ENCODE assay signal across 1 cellular context in genomic region chr11:77093987-77094840, GRCh38.
A peak's percentile ranks its signal among the peaks of the same experiment; 100 is the strongest.
TF ChIP-seq lines count a peak whose summit lies in the region.

No MANE protein-coding gene starts in this region.

TF ChIP-seq in HepG2, 621 proteins besides CTCF, POLR2A, EP300 and RAD21:
- TF ChIP-seq ZNF768 (CRISPR knock-in tag; IDR thresholded peaks at IDR 0.05) (peak; percentile 53), PHF5A (CRISPR knock-in tag; IDR thresholded peaks at IDR 0.05; ENCODE audit: low read depth, unreplicated experiment) (no peak), PHF8 (CRISPR knock-in tag; IDR thresholded peaks at IDR 0.05) (no peak), JARID2 (CRISPR knock-in tag; IDR thresholded peaks at IDR 0.05; ENCODE audit: insufficient replicate concordance) (no peak), ZNF326 (CRISPR knock-in tag; IDR thresholded peaks at IDR 0.05; ENCODE audit: borderline replicate concordance) (no peak)
